12 cellular contexts compared by ENCODE assay signal in the genomic region with DNA sequence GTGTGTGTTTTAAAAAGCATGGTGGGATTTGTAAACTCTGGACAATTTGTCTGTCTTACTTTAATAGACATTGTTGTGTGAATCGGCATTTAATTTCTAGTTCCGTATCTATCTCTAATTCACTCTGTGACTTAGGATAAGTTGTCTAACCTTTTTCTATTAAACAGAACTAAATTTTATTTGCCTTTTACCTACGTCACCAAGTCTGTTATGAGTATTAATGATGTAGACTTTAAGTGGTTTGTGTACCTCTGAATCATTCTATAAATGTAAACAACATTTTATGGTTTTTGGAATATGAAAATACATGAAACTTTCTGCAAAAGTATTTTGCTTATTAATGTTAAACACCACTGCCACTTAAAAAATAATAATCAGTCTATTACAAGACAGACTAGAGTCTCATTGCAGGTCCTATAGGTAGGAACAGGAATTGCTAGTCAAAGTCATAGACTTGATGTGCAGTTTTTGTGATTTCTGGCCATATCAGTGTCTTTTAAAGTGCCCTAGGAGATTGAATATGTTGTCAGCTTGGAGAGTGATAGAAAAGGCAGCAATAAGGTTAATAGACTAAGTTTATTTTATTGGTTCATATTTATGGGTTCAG. TPM values are rescaled to one million over a fixed set of nuclear protein-coding genes. Genes with fewer than 3 reads are reported as not detected.
DNase-seq lines count a peak whose midpoint lies in the region; ATAC-seq and TF ChIP-seq lines count a peak whose summit lies in the region.
"Had no signal": no experiment of that assay in that cellular context is flagged by ENCODE, and none has a peak within 500 bp of the region (broad histone marks: within the 10 kb centered on the region; RNA-seq: fewer than 3 reads in every experiment).

No MANE protein-coding gene starts in this region.

- H3K27me3 Mint-ChIP-seq in MCF 10A (ENCODE audit: insufficient read depth, unreplicated experiment) = no peaks in the 10 kb centered on the region
- H3K27me3 Mint-ChIP-seq in type B pancreatic cell = no peaks in the 10 kb centered on the region

- peaks cover 97% of the 10 kb centered on the region for H3K79me2 ChIP-seq in PC-3 (ENCODE audit: low read length)

- H3K27ac ChIP-seq in breast epithelium = no peak overlapping the region
- peak overlapping the region; percentile 82 for H3K27ac ChIP-seq in PC-3 (ENCODE audit: low read length)
- H3K27ac ChIP-seq: epithelial cell of prostate, right atrium auricular region had no signal

- TF ChIP-seq CTCF in MCF 10A (IDR thresholded peaks at IDR 0.05; ENCODE audit: unreplicated experiment) (peak; percentile 11), breast epithelium (IDR thresholded peaks at IDR 0.05) (no peak), PC-3 (conservative IDR thresholded peaks at IDR 0.05; ENCODE audit: low read depth, low read length) (peak; percentile 44), type B pancreatic cell (conservative IDR thresholded peaks at IDR 0.05) (peak; percentile 61)

- H3K9ac ChIP-seq in PC-3 (ENCODE audit: low read length) = peak overlapping the region; percentile 26

- H3K4me1 ChIP-seq in breast epithelium (peaks cover 0 to 4% of the 10 kb centered on the region in 2 donors), PC-3 (ENCODE audit: insufficient read depth, low read length) (peaks cover 25% of the 10 kb centered on the region)

- no peak overlapping the region for H3K4me3 ChIP-seq in breast epithelium
- H3K4me3 ChIP-seq in PC-3 (ENCODE audit: low read length) = no peak overlapping the region
- H3K4me3 ChIP-seq: right atrium auricular region had no signal

- DNase-seq in MCF 10A (ENCODE audit: unreplicated experiment) (no peak), breast epithelium (ENCODE audit: low spot score in 2 of 2) (no peak), PC-3 (peak; percentile 78), erythroblast (lab: John Stamatoyannopoulos, UW) (peak; percentile 4 to 9), type B pancreatic cell (ENCODE audit: extremely low spot score, unreplicated experiment) (no peak), NCI-H446 treated with DMSO at 0.1 percent for 48 hours (lab: John Stamatoyannopoulos, UW) (no peak), DMS153 (lab: John Stamatoyannopoulos, UW) (no peak), A172 (ENCODE audit: low spot score) (no peak)
- DNase-seq: activated T-cell treated with anti-CD3 and anti-CD28 coated beads for 4 hours, KG1 had no signal

- H3K9me3 ChIP-seq in breast epithelium (no peaks in the 10 kb centered on the region), PC-3 (ENCODE audit: low read length) (no peaks in the 10 kb centered on the region)
- H3K9me3 ChIP-seq: right atrium auricular region had no signal

- no peaks in the 10 kb centered on the region for H3F3A ChIP-seq in PC-3 (ENCODE audit: low read length, unreplicated experiment)

- H2AFZ ChIP-seq in PC-3 (ENCODE audit: low read length) = no peak overlapping the region

- peak overlapping the region; percentile 67 for H3K4me2 ChIP-seq in PC-3 (ENCODE audit: low read length)

- TF ChIP-seq POLR2A in breast epithelium (IDR thresholded peaks at IDR 0.05) (no peak), erythroblast (IDR thresholded peaks at IDR 0.05; ENCODE audit: low read length) (no peak)

- H3K4me3 Mint-ChIP-seq in MCF 10A (ENCODE audit: unreplicated experiment) (no peak overlapping the region), type B pancreatic cell (no peak overlapping the region)

- CTCF ChIA-PET in MCF 10A (lab: Yijun Ruan, JAX) (interaction anchor here (0.6 to 0.7 kb wide), 2 partner anchors 158 to 238 kb away, joined by 3 read pairs; partner anchors contain the start of gene TCERG1), PC-3 (lab: Charles Lee) (no interaction called here)

- POLR2A ChIA-PET in MCF 10A (lab: Yijun Ruan, JAX) (interaction anchor here (0.6 kb wide), 1 partner anchor 37 kb away, joined by 3 read pairs; no protein-coding TSS in a partner anchor), PC-3 (lab: Charles Lee; ENCODE audit: unreplicated experiment) (no interaction called here)

- H3K9me3 Mint-ChIP-seq in MCF 10A (ENCODE audit: unreplicated experiment) = no peaks in the 10 kb centered on the region
- H3K9me3 Mint-ChIP-seq in type B pancreatic cell = no peaks in the 10 kb centered on the region

- no peaks in the 10 kb centered on the region for H3K36me3 ChIP-seq in breast epithelium
- H3K36me3 ChIP-seq in PC-3 (ENCODE audit: low read depth, low read length) = no peaks in the 10 kb centered on the region; the same call in 1 of the 2 replicates
- H3K36me3 ChIP-seq: right atrium auricular region had no signal

- intact Hi-C loops in MCF 10A (cut with micrococcal nuclease) (no loop called here), breast epithelium (cut with DNase I; ENCODE audit: low total_unique reads) (no loop called here), PC-3 (cut with micrococcal nuclease) (loop anchor here (1.0 to 2.0 kb wide), 3 partner anchors 16 to 32 kb away; partner anchors contain the start of gene LARS1)

- no peaks in the 10 kb centered on the region for H3K9me2 ChIP-seq in PC-3 (replicated peaks; ENCODE audit: low read length)

- no TSS peak for BruUV-seq in MCF 10A (replicated peaks; lab: Mats Ljungman, UMichigan)
- no TSS peak for BruUV-seq in PC-3 (replicated peaks; lab: Mats Ljungman, UMichigan)

- H3K36me3 Mint-ChIP-seq in MCF 10A (ENCODE audit: insufficient read depth, unreplicated experiment) (peaks cover 10% of the 10 kb centered on the region), type B pancreatic cell (no peaks in the 10 kb centered on the region)

- H3K4me1 Mint-ChIP-seq in MCF 10A (ENCODE audit: insufficient read depth, unreplicated experiment) (peaks cover 14% of the 10 kb centered on the region), type B pancreatic cell (ENCODE audit: unreplicated experiment) (peaks cover 13% of the 10 kb centered on the region)

- peak; percentile 78 for ATAC-seq in PC-3

- H3K27me3 ChIP-seq in breast epithelium = no peaks in the 10 kb centered on the region
- H3K27me3 ChIP-seq in PC-3 (ENCODE audit: low read length) = no peaks in the 10 kb centered on the region
- H3K27me3 ChIP-seq: right atrium auricular region had no signal

- no peak overlapping the region for H3K27ac Mint-ChIP-seq in MCF 10A (ENCODE audit: low read depth, unreplicated experiment)
- H3K27ac Mint-ChIP-seq in type B pancreatic cell = peak overlapping the region; percentile 1

- peaks cover 28% of the 10 kb centered on the region for H4K20me1 ChIP-seq in PC-3 (ENCODE audit: low read length)

RNA-seq across cellular contexts. Expression of gene RBM27, which starts 5.6 kb away (rescaled TPM):
- total RNA-seq in MCF 10A (2022) (25.6 and 27.9 TPM in 2 replicates), breast epithelium (10 to 100 TPM; 20.6 to 32.3 (median 31.8) TPM), PC-3 (2014; rRNA removed) (18.8 and 21.4 TPM in 2 replicates), type B pancreatic cell (ENCODE audit: low replicate concordance) (17.8 and 19.8 TPM in 2 replicates)
- total RNA-seq in A172 (2014; rRNA removed; shearing (Covaris generic)) = 40.4 and 46.6 TPM in 2 replicates

RNA-seq across cellular contexts. Expression of gene LARS1, which starts 26.6 kb away (rescaled TPM):
- total RNA-seq in MCF 10A (2022) (383 and 405 TPM in 2 replicates), breast epithelium (100 to 1,000 TPM in 1 of 3 donors, 10 to 100 TPM in 2; 65.6 to 111 (median 89.9) TPM), PC-3 (2014; rRNA removed) (92.0 and 102 TPM in 2 replicates), type B pancreatic cell (ENCODE audit: low replicate concordance) (120 and 142 TPM in 2 replicates)
- total RNA-seq in A172 (2014; rRNA removed; shearing (Covaris generic)) = 146 and 151 TPM in 2 replicates

Comparison
In these comparisons a context has a peak if more than half of its experiments do, and no peak if none do; other contexts are left out.
1. CTCF ChIP-seq: peak in MCF 10A (single experiment), PC-3 (single experiment) and type B pancreatic cell (single experiment); none in breast epithelium (0 of 3).
2. DNase-seq: peak in PC-3 (single experiment) and erythroblast (2 of 2); none in MCF 10A (single experiment), breast epithelium (0 of 2), type B pancreatic cell (single experiment), NCI-H446 treated with DMSO at 0.1 percent for 48 hours (single experiment), DMS153 (single experiment) and A172 (single experiment).